Comparison of ENCODE assay signal across 12 cellular contexts in the genomic region with DNA sequence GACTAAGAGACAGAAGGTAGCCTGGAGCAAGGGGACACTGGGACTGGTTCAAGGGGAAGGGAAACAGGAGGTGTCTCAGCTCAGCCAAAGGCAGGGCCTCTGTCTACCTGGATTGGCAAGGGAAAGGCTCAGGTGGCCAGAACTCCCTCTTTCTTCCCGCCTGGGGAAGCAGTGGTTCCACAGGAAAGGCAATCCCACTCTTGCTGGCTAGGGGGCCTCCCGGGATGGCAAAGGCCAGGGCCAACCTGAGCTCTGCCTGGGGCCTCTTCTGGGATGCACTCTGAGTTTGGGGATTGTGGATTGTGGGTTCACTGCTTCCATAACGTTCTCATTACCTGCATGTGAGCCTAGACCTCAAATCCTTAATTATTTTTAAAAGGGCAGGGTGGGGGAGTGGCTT. TPM values are rescaled to one million over a fixed set of nuclear protein-coding genes. Genes with fewer than 3 reads are reported as not detected.
"Had no signal": no experiment of that assay in that cellular context is flagged by ENCODE, and none has a peak within 500 bp of the region (broad histone marks: within the 10 kb centered on the region; RNA-seq: fewer than 3 reads in every experiment).

No MANE protein-coding gene starts in this region.

- H3K27ac ChIP-seq: esophagus muscularis mucosa, heart right ventricle, spleen, thyroid gland had no signal

- H3K36me3 Mint-ChIP-seq: activated naive CD4-positive, alpha-beta T cell treated with anti-CD3 and anti-CD28 coated beads, Interleukin-2, amount 50 U/mL, for 24 hours; natural killer cell had no signal

- H3K9me3 Mint-ChIP-seq: activated naive CD4-positive, alpha-beta T cell treated with anti-CD3 and anti-CD28 coated beads, Interleukin-2, amount 50 U/mL, for 24 hours; activated T-cell treated with anti-CD3 and anti-CD28 coated beads, Interleukin-2, amount 50 U/mL, for 72 hours; natural killer cell had no signal

- H3K27ac Mint-ChIP-seq: activated naive CD4-positive, alpha-beta T cell treated with anti-CD3 and anti-CD28 coated beads, Interleukin-2, amount 50 U/mL, for 24 hours; activated T-cell treated with anti-CD3 and anti-CD28 coated beads, Interleukin-2, amount 50 U/mL, for 72 hours; natural killer cell had no signal

- H3K4me3 Mint-ChIP-seq: activated naive CD4-positive, alpha-beta T cell treated with anti-CD3 and anti-CD28 coated beads, Interleukin-2, amount 50 U/mL, for 24 hours; activated T-cell treated with anti-CD3 and anti-CD28 coated beads, Interleukin-2, amount 50 U/mL, for 72 hours; natural killer cell had no signal

- H3K27me3 ChIP-seq: esophagus muscularis mucosa, heart right ventricle, spleen, thyroid gland had no signal

- H3K4me3 ChIP-seq: esophagus muscularis mucosa, heart right ventricle, spleen, thyroid gland had no signal

- H3K27me3 Mint-ChIP-seq: activated naive CD4-positive, alpha-beta T cell treated with anti-CD3 and anti-CD28 coated beads, Interleukin-2, amount 50 U/mL, for 24 hours had no signal

- H3K4me1 ChIP-seq: esophagus muscularis mucosa, heart right ventricle, spleen, thyroid gland had no signal

- H3K4me1 Mint-ChIP-seq: activated naive CD4-positive, alpha-beta T cell treated with anti-CD3 and anti-CD28 coated beads, Interleukin-2, amount 50 U/mL, for 24 hours; natural killer cell had no signal

- H3K36me3 ChIP-seq: spleen, thyroid gland had no signal

- DNase-seq: activated gamma-delta T cell, cerebellar nuclear complex, cortex of kidney, natural killer cell, spleen had no signal

- H3K9me3 ChIP-seq: esophagus muscularis mucosa, heart right ventricle, spleen, thyroid gland had no signal

RNA-seq across cellular contexts. Expression of a gene that starts 34.6 kb away (rescaled TPM):
- total RNA-seq: astrocyte, endothelial cell of umbilical vein had no signal
